ENCODE assay signal across 2 cellular contexts in genomic region chr11:78344676-78345075, GRCh38.
TF ChIP-seq lines count a peak whose summit lies in the region.

No MANE protein-coding gene starts in this region.

TF ChIP-seq in SK-N-SH, 30 proteins besides CTCF, POLR2A, EP300 and RAD21 (continued from another document):
- no peak for TF ChIP-seq IRF3 (IDR thresholded peaks at IDR 0.05; ENCODE audit: low read depth, low read length)
- no peak for TF ChIP-seq TEAD4 (IDR thresholded peaks at IDR 0.05; ENCODE audit: borderline replicate concordance, insufficient read depth)
- no peak for TF ChIP-seq FOSL2 (IDR thresholded peaks at IDR 0.05; ENCODE audit: borderline replicate concordance, low read depth)
- TF ChIP-seq TAF1 (IDR thresholded peaks at IDR 0.05; ENCODE audit: borderline replicate concordance, low read depth, low read length) = no peak
- no peak for TF ChIP-seq MXI1 (IDR thresholded peaks at IDR 0.05; ENCODE audit: low read depth, low read length)
- no peak for TF ChIP-seq RXRA (IDR thresholded peaks at IDR 0.05; ENCODE audit: borderline replicate concordance, low read depth)
- no peak for TF ChIP-seq RCOR1 (IDR thresholded peaks at IDR 0.05; ENCODE audit: low read length)
- no peak for TF ChIP-seq SMC3 (IDR thresholded peaks at IDR 0.05; ENCODE audit: low read depth, low read length)
- TF ChIP-seq NFIC (IDR thresholded peaks at IDR 0.05; ENCODE audit: borderline replicate concordance) = no peak
- no peak for TF ChIP-seq RFX5 (IDR thresholded peaks at IDR 0.05; ENCODE audit: low read length)
- no peak for TF ChIP-seq FOXJ3 (CRISPR knock-in tag; IDR thresholded peaks at IDR 0.05)

TF ChIP-seq in SK-N-SH treated with all-trans-retinoic acid at 6 μM for 48 hours, 23 proteins besides CTCF, POLR2A, EP300 and RAD21 (continued from another document):
- TF ChIP-seq CREB5 (CRISPR knock-in tag; IDR thresholded peaks at IDR 0.05; ENCODE audit: low read depth) (no peak), RARB (CRISPR knock-in tag; IDR thresholded peaks at IDR 0.05) (no peak), SNAI2 (CRISPR knock-in tag; IDR thresholded peaks at IDR 0.05) (no peak)
